Comparison of ENCODE assay signal across 26 cellular contexts in the genomic region with DNA sequence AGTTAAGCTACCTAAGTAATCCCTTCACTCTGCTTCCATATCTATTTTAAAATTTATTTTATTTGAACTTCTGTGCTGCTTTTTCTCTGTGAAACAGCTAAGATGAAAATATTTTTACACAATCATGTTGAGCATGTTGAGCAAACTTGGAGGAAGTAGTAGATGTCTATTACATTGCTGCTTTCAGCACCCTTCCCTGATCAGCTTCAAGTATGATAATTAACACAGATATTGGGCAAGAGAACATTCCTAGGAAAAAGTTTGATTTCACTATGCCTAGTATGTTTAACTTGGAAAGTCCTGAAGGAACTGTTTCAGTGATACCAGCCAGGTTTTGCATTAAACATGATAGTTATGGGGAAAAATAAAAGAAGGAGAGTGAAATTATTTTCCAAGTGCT.
DNase-seq lines count a peak whose midpoint lies in the region; ATAC-seq, FAIRE-seq and TF ChIP-seq lines count a peak whose summit lies in the region.
"Had no signal": no experiment of that assay in that cellular context is flagged by ENCODE, and none has a peak within 500 bp of the region (broad histone marks: within the 10 kb centered on the region; RNA-seq: fewer than 3 reads in every experiment).

No MANE protein-coding gene starts in this region.

- H3K27ac ChIP-seq in epithelial cell of prostate, result peak overlapping the region; percentile 61
- H3K27ac ChIP-seq in stomach, result no peak overlapping the region
- H3K27ac ChIP-seq: BLaER1, PC-9, SJSA1 had no signal

- no peak for TF ChIP-seq EP300 in stomach (IDR thresholded peaks at IDR 0.05)

- no peaks in the 10 kb centered on the region for H3K9me3 ChIP-seq in stomach
- H3K9me3 ChIP-seq: BLaER1, SJSA1 had no signal

- peak; percentile 23 to 91 for ATAC-seq in left cardiac atrium
- no peak for ATAC-seq in GM18498 (IDR thresholded peaks at IDR 0.05; ENCODE audit: unreplicated experiment)
- ATAC-seq: HepG2 had no signal

- no peak for FAIRE-seq in GM12892 (lab: Jason Lieb, UNC)
- FAIRE-seq: GM18507, H54, HepG2 had no signal

- H3K36me3 ChIP-seq in stomach, result no peaks in the 10 kb centered on the region
- H3K36me3 ChIP-seq: BLaER1, SJSA1 had no signal

- intact Hi-C loops in left cardiac atrium (cut with DNase I), result no loop called here
- intact Hi-C loops in cardiac septum (cut with DNase I), result no loop called here
- intact Hi-C loops in stomach (cut with DNase I; ENCODE audit: low total_unique reads), result no loop called here

- DNase-seq in left cardiac atrium (no peak), cardiac septum (ENCODE audit: low spot score) (no peak), epithelial cell of prostate (ENCODE audit: low read depth, low spot score) (no peak), renal cortical epithelial cell (ENCODE audit: low read depth) (peak; percentile 84), stomach (no peak), GM12892 (ENCODE audit: insufficient read length) (no peak)
- DNase-seq: CD4-positive, CD25-positive, alpha-beta regulatory T cell; DMS153; DND-41; Kasumi-1; MV-4-11; NCI-H1105; NCI-H1436 treated with DMSO at 0.1 percent for 48 hours; NCI-H187 treated with DMSO at 0.1 percent for 48 hours; NCI-H2107; NCI-H446; NCI-H524 treated with DMSO at 0.1 percent for 48 hours; NCI-H774; PC-9; Right ventricle myocardium superior had no signal

- H3K4me3 ChIP-seq in stomach, result no peak overlapping the region
- H3K4me3 ChIP-seq: BLaER1, PC-9, SJSA1 had no signal

- no peak for TF ChIP-seq POLR2A in stomach (IDR thresholded peaks at IDR 0.05)
- TF ChIP-seq POLR2A in GM12892 (IDR thresholded peaks at IDR 0.05; ENCODE audit: low read depth, low read length), result no peak

- H3K27me3 ChIP-seq in stomach, result peaks cover 0 to 7% (median 0%) of the 10 kb centered on the region in 3 donors
- H3K27me3 ChIP-seq: BLaER1, SJSA1 had no signal

- TF ChIP-seq CTCF in stomach (IDR thresholded peaks at IDR 0.05), result no peak

- H3K4me1 ChIP-seq in stomach, result peaks cover 0 to 9% (median 4%) of the 10 kb centered on the region in 4 donors
- H3K4me1 ChIP-seq: BLaER1, SJSA1 had no signal
